ENCODE assay signal across 35 cellular contexts in the genomic region with DNA sequence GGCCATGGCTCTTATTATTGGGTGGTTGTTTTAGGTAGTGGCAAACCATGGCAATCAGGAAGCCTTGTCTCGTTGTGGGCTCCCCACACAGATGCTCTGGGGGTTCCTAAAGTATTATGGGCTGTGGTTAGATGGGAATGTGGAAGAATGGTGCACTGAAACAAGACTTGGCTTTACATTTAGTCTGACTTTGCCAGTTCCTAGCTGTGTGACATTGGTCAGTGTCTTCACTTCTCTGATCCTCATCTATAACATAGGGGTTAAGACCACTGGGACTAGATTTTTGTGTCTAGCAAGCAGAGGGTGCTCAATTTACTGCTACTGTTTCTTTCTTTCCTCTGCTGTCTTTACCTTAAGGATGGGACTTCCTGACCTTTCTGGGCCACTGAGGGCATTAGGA.
"Had no signal": no experiment of that assay in that cellular context is flagged by ENCODE, and none has a peak within 500 bp of the region (broad histone marks: within the 10 kb centered on the region; RNA-seq: fewer than 3 reads in every experiment).

No MANE protein-coding gene starts in this region.

- H3K36me3 Mint-ChIP-seq: activated naive CD4-positive, alpha-beta T cell treated with anti-CD3 and anti-CD28 coated beads, Interleukin-2, amount 50 U/mL, for 24 hours; activated naive CD8-positive, alpha-beta T cell treated with anti-CD3 and anti-CD28 coated beads for 36 hours had no signal

- FAIRE-seq: colon had no signal

- H3K27me3 Mint-ChIP-seq: activated naive CD8-positive, alpha-beta T cell treated with anti-CD3 and anti-CD28 coated beads for 36 hours had no signal

- H3K27ac Mint-ChIP-seq: activated B cell treated with CpG ODN at 0.5 μM for 24 hours; activated CD4-positive, alpha-beta memory T cell treated with anti-CD3 and anti-CD28 coated beads, Interleukin-2, amount 10 ng/mL, durations not matched to agents 7 days and 5 days; activated naive CD4-positive, alpha-beta T cell treated with anti-CD3 and anti-CD28 coated beads for 36 hours; activated naive CD8-positive, alpha-beta T cell treated with anti-CD3 and anti-CD28 coated beads for 36 hours; activated naive CD8-positive, alpha-beta T cell treated with anti-CD3 and anti-CD28 coated beads, Interleukin-2, amount 50 U/mL, for 24 hours; activated T-helper 1 cell treated with anti-CD3 and anti-CD28 coated beads, Interleukin-12 subunit alpha, Interleukin-12 subunit beta, Interleukin-2, Interleukin-4 antibody, amounts not matched to agents 30 ng/mL and 10 ng/mL and 1 ng/mL, durations not matched to agents 14 hours and 24 hours and 36 hours; activated T-helper 2 cell treated with anti-CD3 and anti-CD28 coated beads, Interferon-gamma antibody, Interleukin-2, Interleukin-4, amounts not matched to agents 10 μg/mL and 5 μg/mL and 100 μg/mL, durations not matched to agents 14 hours and 24 hours and 36 hours; effector memory CD8-positive, alpha-beta T cell; T-helper 17 cell; T-helper 2 cell treated with Interferon-gamma antibody and Interleukin-4, amounts not matched to agents 5 μg/mL and 100 μg/mL, for 36 hours had no signal

- H3K9me3 ChIP-seq: adrenal gland, body of pancreas, esophagus squamous epithelium, heart right ventricle had no signal

- H3K4me1 Mint-ChIP-seq: activated B cell treated with CpG ODN at 0.5 μM for 24 hours; activated CD4-positive, alpha-beta memory T cell treated with anti-CD3 and anti-CD28 coated beads, Interleukin-2, amount 10 ng/mL, durations not matched to agents 7 days and 5 days; activated naive CD4-positive, alpha-beta T cell treated with anti-CD3 and anti-CD28 coated beads, Interleukin-2, amount 50 U/mL, for 24 hours; activated naive CD8-positive, alpha-beta T cell treated with anti-CD3 and anti-CD28 coated beads for 36 hours; activated naive CD8-positive, alpha-beta T cell treated with anti-CD3 and anti-CD28 coated beads, Interleukin-2, amount 50 U/mL, for 24 hours had no signal

- H3K36me3 ChIP-seq: adrenal gland, cardiac muscle cell, esophagus squamous epithelium, gastroesophageal sphincter, heart right ventricle, WERI-Rb-1 had no signal

- H3K27ac ChIP-seq: adrenal gland, body of pancreas, cardiac muscle cell, esophagus squamous epithelium, gastroesophageal sphincter, heart right ventricle, hepatocyte, WERI-Rb-1 had no signal

- DNase-seq: activated B cell treated with CpG ODN at 0.5 μM for 24 hours; activated CD4-positive, alpha-beta memory T cell treated with anti-CD3 and anti-CD28 coated beads, Interleukin-2, amount 10 ng/mL, durations not matched to agents 7 days and 5 days; activated CD4-positive, alpha-beta T cell treated with anti-CD3 and anti-CD28 coated beads for 48 hours; activated CD4-positive, alpha-beta T cell treated with anti-CD3 and anti-CD28 coated beads, Interleukin-2, amount 50 U/mL, for 4 hours; activated effector memory CD4-positive, alpha-beta T cell treated with anti-CD3 and anti-CD28 coated beads, Interleukin-2, amount 50 U/mL, for 16 hours; activated naive CD4-positive, alpha-beta T cell treated with anti-CD3 and anti-CD28 coated beads for 36 hours; activated naive CD8-positive, alpha-beta T cell treated with anti-CD3 and anti-CD28 coated beads for 36 hours; activated naive CD8-positive, alpha-beta T cell treated with anti-CD3 and anti-CD28 coated beads, Interleukin-2, amount 50 U/mL, for 24 hours; activated T-cell treated with anti-CD3 and anti-CD28 coated beads, Interleukin-2, amount 50 U/mL, for 1 hour; activated T-cell treated with anti-CD3 and anti-CD28 coated beads, Interleukin-2, amount 50 U/mL, for 48 hours; adrenal gland; amygdala; aorta; body of pancreas; central memory CD4-positive, alpha-beta T cell; cortex of kidney; dermis blood vessel endothelial cell; effector CD4-positive, alpha-beta T cell; effector memory CD8-positive, alpha-beta T cell; erythroblast; esophagus squamous epithelium; foreskin melanocyte; heart right ventricle; T-helper 1 cell; T-helper 17 cell; T1000; WERI-Rb-1 had no signal

- H3K4me3 ChIP-seq: adrenal gland, body of pancreas, cardiac muscle cell, esophagus squamous epithelium, gastroesophageal sphincter, heart right ventricle, hepatocyte had no signal

- H3K27me3 ChIP-seq: adrenal gland, body of pancreas, cardiac muscle cell, hepatocyte had no signal

- H3K4me1 ChIP-seq: adrenal gland, body of pancreas, esophagus squamous epithelium, gastroesophageal sphincter, heart right ventricle had no signal

- H3K9me3 Mint-ChIP-seq: activated B cell treated with CpG ODN at 0.5 μM for 24 hours; activated CD4-positive, alpha-beta memory T cell treated with anti-CD3 and anti-CD28 coated beads, Interleukin-2, amount 10 ng/mL, durations not matched to agents 7 days and 5 days; activated naive CD4-positive, alpha-beta T cell treated with anti-CD3 and anti-CD28 coated beads for 36 hours; activated naive CD4-positive, alpha-beta T cell treated with anti-CD3 and anti-CD28 coated beads, Interleukin-2, amount 50 U/mL, for 24 hours; activated naive CD8-positive, alpha-beta T cell treated with anti-CD3 and anti-CD28 coated beads for 36 hours; activated T-helper 1 cell treated with anti-CD3 and anti-CD28 coated beads, Interleukin-12 subunit alpha, Interleukin-12 subunit beta, Interleukin-2, Interleukin-4 antibody, amounts not matched to agents 30 ng/mL and 10 ng/mL and 1 ng/mL, durations not matched to agents 14 hours and 24 hours and 36 hours; activated T-helper 2 cell treated with anti-CD3 and anti-CD28 coated beads, Interferon-gamma antibody, Interleukin-2, Interleukin-4, amounts not matched to agents 10 μg/mL and 5 μg/mL and 100 μg/mL, durations not matched to agents 14 hours and 24 hours and 36 hours; effector memory CD8-positive, alpha-beta T cell; T-helper 2 cell treated with Interferon-gamma antibody and Interleukin-4, amounts not matched to agents 5 μg/mL and 100 μg/mL, for 36 hours had no signal

- H3K4me3 Mint-ChIP-seq: activated B cell treated with CpG ODN at 0.5 μM for 24 hours; activated CD4-positive, alpha-beta memory T cell treated with anti-CD3 and anti-CD28 coated beads, Interleukin-2, amount 10 ng/mL, durations not matched to agents 7 days and 5 days; activated naive CD4-positive, alpha-beta T cell treated with anti-CD3 and anti-CD28 coated beads for 36 hours; activated naive CD4-positive, alpha-beta T cell treated with anti-CD3 and anti-CD28 coated beads, Interleukin-2, amount 50 U/mL, for 24 hours; activated naive CD8-positive, alpha-beta T cell treated with anti-CD3 and anti-CD28 coated beads for 36 hours; activated naive CD8-positive, alpha-beta T cell treated with anti-CD3 and anti-CD28 coated beads, Interleukin-2, amount 50 U/mL, for 24 hours; activated T-helper 1 cell treated with anti-CD3 and anti-CD28 coated beads, Interleukin-12 subunit alpha, Interleukin-12 subunit beta, Interleukin-2, Interleukin-4 antibody, amounts not matched to agents 30 ng/mL and 10 ng/mL and 1 ng/mL, durations not matched to agents 14 hours and 24 hours and 36 hours; effector memory CD8-positive, alpha-beta T cell; T-helper 17 cell; T-helper 2 cell treated with Interferon-gamma antibody and Interleukin-4, amounts not matched to agents 5 μg/mL and 100 μg/mL, for 36 hours had no signal

- H3K4me2 ChIP-seq: hepatocyte had no signal
